Comparison of ENCODE assay signal across 1 cellular context in the genomic region with DNA sequence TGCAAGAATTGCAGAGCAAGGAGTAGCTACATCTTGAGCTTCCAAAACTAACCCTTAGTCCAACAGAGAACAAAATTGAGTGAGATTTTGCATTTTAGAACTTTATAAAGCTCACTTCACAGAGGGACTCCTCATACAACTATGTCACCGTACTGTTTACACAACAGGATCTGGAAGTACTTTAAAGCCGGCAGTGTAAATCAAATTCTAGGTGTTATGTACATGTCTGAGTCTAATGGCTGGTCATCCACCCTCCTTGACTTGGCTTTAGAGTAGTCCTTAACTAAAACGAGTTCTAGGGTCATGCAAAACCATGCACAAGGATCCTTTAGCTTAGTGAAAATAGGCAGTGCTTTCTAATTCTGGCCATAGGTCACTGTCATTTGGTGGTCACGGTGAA.
TF ChIP-seq lines count a peak whose summit lies in the region.

No MANE protein-coding gene starts in this region.

TF ChIP-seq in IMR-90, 13 proteins besides CTCF, POLR2A, EP300 and RAD21:
- TF ChIP-seq, protein P1, sequence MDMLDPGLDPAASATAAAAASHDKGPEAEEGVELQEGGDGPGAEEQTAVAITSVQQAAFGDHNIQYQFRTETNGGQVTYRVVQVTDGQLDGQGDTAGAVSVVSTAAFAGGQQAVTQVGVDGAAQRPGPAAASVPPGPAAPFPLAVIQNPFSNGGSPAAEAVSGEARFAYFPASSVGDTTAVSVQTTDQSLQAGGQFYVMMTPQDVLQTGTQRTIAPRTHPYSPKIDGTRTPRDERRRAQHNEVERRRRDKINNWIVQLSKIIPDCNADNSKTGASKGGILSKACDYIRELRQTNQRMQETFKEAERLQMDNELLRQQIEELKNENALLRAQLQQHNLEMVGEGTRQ (IDR thresholded peaks at IDR 0.05; ENCODE audit: low read depth, low read length): no peak
- TF ChIP-seq CHD1 (IDR thresholded peaks at IDR 0.05; ENCODE audit: low read depth, low read length) (no peak), CEBPB (IDR thresholded peaks at IDR 0.05; ENCODE audit: low read depth, low read length) (no peak), BHLHE40 (IDR thresholded peaks at IDR 0.05; ENCODE audit: low read depth, low read length) (no peak), RFX5 (IDR thresholded peaks at IDR 0.05; ENCODE audit: low read depth, low read length) (no peak), MXI1 (IDR thresholded peaks at IDR 0.05; ENCODE audit: borderline replicate concordance, low read depth, low read length) (no peak), MAFK (IDR thresholded peaks at IDR 0.05; ENCODE audit: low read depth, low read length) (no peak), SMC3 (IDR thresholded peaks at IDR 0.05; ENCODE audit: low read depth, low read length) (no peak), FOS (IDR thresholded peaks at IDR 0.05; ENCODE audit: low read depth, low read length) (no peak), NFE2L2 (IDR thresholded peaks at IDR 0.05; ENCODE audit: low read depth, low read length) (no peak), MAZ (IDR thresholded peaks at IDR 0.05; ENCODE audit: borderline replicate concordance, low read depth, low read length) (no peak), RCOR1 (IDR thresholded peaks at IDR 0.05; ENCODE audit: insufficient replicate concordance, low read length) (no peak)
- TF ChIP-seq, protein P2, sequence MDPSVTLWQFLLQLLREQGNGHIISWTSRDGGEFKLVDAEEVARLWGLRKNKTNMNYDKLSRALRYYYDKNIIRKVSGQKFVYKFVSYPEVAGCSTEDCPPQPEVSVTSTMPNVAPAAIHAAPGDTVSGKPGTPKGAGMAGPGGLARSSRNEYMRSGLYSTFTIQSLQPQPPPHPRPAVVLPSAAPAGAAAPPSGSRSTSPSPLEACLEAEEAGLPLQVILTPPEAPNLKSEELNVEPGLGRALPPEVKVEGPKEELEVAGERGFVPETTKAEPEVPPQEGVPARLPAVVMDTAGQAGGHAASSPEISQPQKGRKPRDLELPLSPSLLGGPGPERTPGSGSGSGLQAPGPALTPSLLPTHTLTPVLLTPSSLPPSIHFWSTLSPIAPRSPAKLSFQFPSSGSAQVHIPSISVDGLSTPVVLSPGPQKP (IDR thresholded peaks at IDR 0.05; ENCODE audit: borderline replicate concordance, low read depth, low read length): no peak
